8 cellular contexts compared by ENCODE assay signal in the genomic region with DNA sequence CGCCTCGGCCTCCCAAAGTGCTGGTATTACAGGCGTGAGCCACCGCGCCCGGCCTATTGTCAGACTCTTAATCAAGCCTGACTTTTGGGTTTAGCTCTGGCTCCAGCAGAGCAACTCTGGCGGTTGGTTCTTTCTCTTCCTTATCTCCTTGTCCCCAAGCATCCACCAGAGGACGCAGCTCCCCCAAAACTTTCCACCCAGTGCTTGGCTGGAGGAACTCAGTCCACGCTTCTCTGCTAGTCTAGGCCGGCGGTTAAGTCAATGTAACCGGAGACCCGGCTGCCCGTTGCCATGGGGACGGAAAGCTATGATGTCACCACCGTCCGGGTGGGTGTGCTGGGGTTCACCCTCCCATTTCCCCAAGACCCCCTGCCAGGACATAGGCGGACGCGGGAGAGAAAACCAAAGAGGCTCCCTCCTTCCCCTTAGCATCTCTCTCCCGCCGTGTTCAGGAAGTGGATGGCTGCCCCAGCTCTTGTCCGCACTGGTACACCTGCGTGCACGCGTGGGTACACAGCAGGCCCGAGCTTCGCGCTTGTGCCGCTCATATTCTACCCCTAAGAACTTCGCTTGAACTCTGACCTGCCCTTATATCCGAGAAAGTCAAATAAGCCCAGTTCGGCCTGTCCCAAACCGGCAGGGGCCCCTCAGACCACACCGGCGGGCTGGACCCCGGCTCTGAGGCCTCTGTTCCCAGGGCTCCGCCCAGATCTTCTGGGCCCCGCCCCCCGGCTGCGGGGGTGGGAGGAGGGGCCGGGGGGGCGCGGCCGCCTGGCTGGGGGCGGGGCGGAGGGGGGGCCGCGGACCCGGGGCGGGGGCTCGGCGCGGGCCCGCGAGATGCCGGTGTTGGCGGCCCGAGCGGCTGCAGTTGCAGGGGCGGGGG. TPM values are rescaled to one million over a fixed set of nuclear protein-coding genes. Genes with fewer than 3 reads are reported as not detected.
A peak's percentile ranks its signal among the peaks of the same experiment; 100 is the strongest.
DNase-seq lines count a peak whose midpoint lies in the region; ATAC-seq, FAIRE-seq and TF ChIP-seq lines count a peak whose summit lies in the region.

A gene with protein sequence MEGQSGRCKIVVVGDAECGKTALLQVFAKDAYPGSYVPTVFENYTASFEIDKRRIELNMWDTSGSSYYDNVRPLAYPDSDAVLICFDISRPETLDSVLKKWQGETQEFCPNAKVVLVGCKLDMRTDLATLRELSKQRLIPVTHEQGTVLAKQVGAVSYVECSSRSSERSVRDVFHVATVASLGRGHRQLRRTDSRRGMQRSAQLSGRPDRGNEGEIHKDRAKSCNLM (plus strand): TSS at position 825 of the 883 bp plus-strand sequence. CDS start 117 bp downstream, outside the sequence.

- H3K9me3 ChIP-seq in A673 (ENCODE audit: low read depth, low read length, poor library complexity, severe bottlenecking) (no peaks in the 10 kb centered on the region), adrenal gland (replicated peaks in 1 of 3) (no peaks in the 10 kb centered on the region), heart left ventricle (no peaks in the 10 kb centered on the region), pancreas (no peaks in the 10 kb centered on the region), thoracic aorta (no peaks in the 10 kb centered on the region)

- peak; percentile 59 to 73 (median 68) for ATAC-seq in T-cell (replicated peaks in 1 of 4)
- peak; percentile 63 to 79 (median 72) for ATAC-seq in heart left ventricle
- peak; percentile 62 to 82 (median 72) for ATAC-seq in pancreas
- ATAC-seq in thoracic aorta (ENCODE audit: insufficient number of reproducible peaks, low FRiP score, low read depth): peak; percentile 57

- H3K27me3 ChIP-seq in A673 (replicated peaks; ENCODE audit: insufficient read depth, low read depth, low read length, poor library complexity) (no peaks in the 10 kb centered on the region), adrenal gland (no peaks in the 10 kb centered on the region), heart left ventricle (no peaks in the 10 kb centered on the region), pancreas (no peaks in the 10 kb centered on the region), thoracic aorta (replicated peaks; ENCODE audit: insufficient read depth) (no peaks in the 10 kb centered on the region)

- intact Hi-C loops in A673 (cut with micrococcal nuclease; ENCODE audit: unreplicated experiment) (loop anchor here (10.0 kb wide), 1 partner anchor 100 kb away; a partner anchor contains a TSS), adrenal gland (cut with DNase I) (loop anchor here (5.0 to 10.0 kb wide), 4 partner anchors 60 to 290 kb away; a partner anchor contains a TSS), heart left ventricle (cut with DNase I) (loop anchor here in 9 of 10 donors (2.0 to 10.0 kb wide), 13 partner anchors 53 to 313 kb away; a partner anchor contains a TSS), pancreas (cut with DNase I) (no loop called here)

- H3K27ac Mint-ChIP-seq in T-cell: peak within 1 kb of the TSS; percentile 80

- H3K36me3 Mint-ChIP-seq in T-cell: no peaks in the 10 kb centered on the region

- TF ChIP-seq POLR2A in adrenal gland (IDR thresholded peaks at IDR 0.05): peak in 1 of 2 donors; percentile 28
- TF ChIP-seq POLR2A in heart left ventricle (IDR thresholded peaks at IDR 0.05): peak in 1 of 2 donors; percentile 36

- H3K27me3 Mint-ChIP-seq in T-cell: no peaks in the 10 kb centered on the region

- CTCF ChIA-PET in A673 (lab: Charles Lee): interaction anchor here (0.5 to 1.2 kb wide), 5 partner anchors 9 to 291 kb away, joined by 3 to 7 read pairs (median 3); a partner anchor contains a TSS
- CTCF ChIA-PET in T-cell (lab: Charles Lee): interaction anchor here in 1 of 2 donors (0.7 to 1.9 kb wide), 5 partner anchors 19 to 447 kb away, joined by 3 to 12 read pairs (median 3); a partner anchor contains a TSS

- H3K4me1 ChIP-seq in A673 (ENCODE audit: insufficient read depth, low read length, poor library complexity, severe bottlenecking) (no peaks in the 10 kb centered on the region), adrenal gland (replicated peaks in 1 of 2) (peaks cover 9 to 21% of the 10 kb centered on the region in 2 donors), heart left ventricle (peaks cover 0 to 36% (median 22%) of the 10 kb centered on the region in 12 donors), pancreas (peaks cover 5 to 8% (median 7%) of the 10 kb centered on the region in 3 donors), thoracic aorta (ENCODE audit: control insufficient read depth in 1 of 2, low read depth in 2 of 2) (peaks cover 11 to 23% of the 10 kb centered on the region in 2 donors)

- peak; percentile 62 for TF ChIP-seq CTCF in A673 (conservative IDR thresholded peaks at IDR 0.05; ENCODE audit: low read depth, low read length)
- peak; percentile 50 to 92 (median 86) for TF ChIP-seq CTCF in adrenal gland (IDR thresholded peaks at IDR 0.05)
- TF ChIP-seq CTCF in heart left ventricle (IDR thresholded peaks at IDR 0.05): peak; percentile 44 to 85 (median 70)
- peak; percentile 23 to 40 (median 32) for TF ChIP-seq CTCF in pancreas (IDR thresholded peaks at IDR 0.05)
- TF ChIP-seq CTCF in thoracic aorta (IDR thresholded peaks at IDR 0.05): peak; percentile 68

- POLR2A ChIA-PET in A673 (lab: Charles Lee; ENCODE audit: low non-redundant PET) (interaction anchor here (0.6 to 0.9 kb wide), 2 partner anchors 19 to 27 kb away, joined by 3 to 6 read pairs; a partner anchor contains a TSS), T-cell (lab: Charles Lee) (interaction anchor here (0.6 to 1.1 kb wide), 4 partner anchors 26 to 336 kb away, joined by 3 to 7 read pairs (median 4); a partner anchor contains a TSS)

- BruUV-seq in A673 (replicated peaks; lab: Mats Ljungman, UMichigan): no TSS peak

- no peaks in the 10 kb centered on the region for H3K9me3 Mint-ChIP-seq in T-cell

- DNase-seq in A673 (ENCODE audit: low spot score) (peak; percentile 94), GM19238 (ENCODE audit: insufficient read length, low spot score) (peak; percentile 92), NCI-H1436 treated with DMSO at 0.1 percent for 48 hours (lab: John Stamatoyannopoulos, UW) (peak; percentile 90), T-cell (peak; percentile 52 to 81 (median 71)), adrenal gland (peak; percentile 87 to 98 (median 94)), heart left ventricle (peak; percentile 86 to 90 (median 88)), pancreas (peak; percentile 82 to 89 (median 86)), thoracic aorta (ENCODE audit: low spot score) (peak; percentile 83)

- peaks cover 23 to 34% (median 29%) of the 10 kb centered on the region in 3 donors for H3K4me1 Mint-ChIP-seq in T-cell

- WGBS in adrenal gland, 4 donors: 0 to 2% (median 0%) methylated on average over 14 to 61 of the region's 61 CpGs
- 1% methylated on average over 29 to 61 of the region's 61 CpGs for WGBS in heart left ventricle, 4 donors
- WGBS in pancreas, 2 donors: 1% methylated on average over 50 to 61 of the region's 61 CpGs

- no peaks in the 10 kb centered on the region for H3K36me3 ChIP-seq in A673 (ENCODE audit: insufficient read depth, low read length, poor library complexity, severe bottlenecking)
- H3K36me3 ChIP-seq in adrenal gland (replicated peaks in 1 of 2): no peaks in the 10 kb centered on the region
- no peaks in the 10 kb centered on the region for H3K36me3 ChIP-seq in heart left ventricle
- no peaks in the 10 kb centered on the region for H3K36me3 ChIP-seq in pancreas
- no peaks in the 10 kb centered on the region for H3K36me3 ChIP-seq in thoracic aorta

- H3K27ac ChIP-seq in A673 (ENCODE audit: low read depth, low read length, poor library complexity, severe bottlenecking): peak within 1 kb of the TSS; percentile 77
- peak within 1 kb of the TSS in 3 of 5 donors; percentile 34 to 87 (median 72) for H3K27ac ChIP-seq in adrenal gland
- peak within 1 kb of the TSS in 10 of 12 donors; percentile 13 to 83 (median 60) for H3K27ac ChIP-seq in heart left ventricle
- peak within 1 kb of the TSS; percentile 15 to 45 (median 34) for H3K27ac ChIP-seq in pancreas
- peak within 1 kb of the TSS; percentile 59 to 65 for H3K27ac ChIP-seq in thoracic aorta

- H3K4me3 ChIP-seq in A673 (ENCODE audit: low read depth, low read length, poor library complexity, severe bottlenecking) (peak within 1 kb of the TSS; percentile 55), adrenal gland (peak within 1 kb of the TSS in 3 of 4 donors; percentile 5 to 79 (median 17)), heart left ventricle (peak within 1 kb of the TSS in 11 of 12 donors; percentile 36 to 80 (median 62)), pancreas (peak within 1 kb of the TSS; percentile 17 to 50 (median 38)), thoracic aorta (peak within 1 kb of the TSS; percentile 76)

- no peak for FAIRE-seq in pancreas (lab: Jason Lieb, UNC)

- H3K4me3 Mint-ChIP-seq in T-cell: peak within 1 kb of the TSS; percentile 86 to 95 (median 87)

RNA-seq across cellular contexts. Expression of the gene that starts here (rescaled TPM):
- total RNA-seq in A673 (2021) (5.5 and 6.7 TPM in 2 replicates), T-cell (under 1 TPM; 0.08 to 0.64 (median 0.32) TPM), adrenal gland (1 to 10 TPM; 2.0 to 8.2 (median 4.1) TPM), heart left ventricle (1 to 10 TPM in 2 of 9 donors, under 1 TPM in 7; 0.29 to 1.6 (median 0.56) TPM), pancreas (under 1 TPM; 0.22 to 0.71 (median 0.57) TPM), thoracic aorta (1 to 10 TPM in 1 of 2 donors, under 1 TPM in 1; 0.81 to 2.4 TPM)
- polyA plus RNA-seq in adrenal gland (1 to 10 TPM; 2.4 to 6.3 (median 3.1) TPM), heart left ventricle (under 1 TPM; 0.10 to 0.95 TPM), pancreas (1 to 10 TPM in 1 of 2 donors, under 1 TPM in 1; 0.46 to 1.1 TPM)

Comparison
In these comparisons a context has a peak if more than half of its experiments do, and no peak if none do; other contexts are left out.
1. Peak in every context shown above with its lines: DNase-seq, ATAC-seq, H3K4me3 ChIP-seq and H3K27ac ChIP-seq.
2. Peak in DNase-seq and ATAC-seq in T-cell; RNA of the gene not detected or under 1 TPM.
3. H3K4me3 ChIP-seq: peak in every context shown above with its lines; median percentile 76 in thoracic aorta; 62 in heart left ventricle; 55 in A673; 38 in pancreas; 17 in adrenal gland.
4. CTCF ChIP-seq: peak in every context shown above with its lines; median percentile 86 in adrenal gland; 70 in heart left ventricle; 68 in thoracic aorta; 62 in A673; 32 in pancreas.
5. intact Hi-C loops: an anchor here in A673 (10.0 kb wide), adrenal gland (5.0 to 10.0 kb wide) and heart left ventricle (2.0 to 10.0 kb wide); none called in pancreas.